Comparison of ENCODE assay signal across 1 cellular context in the genomic region with DNA sequence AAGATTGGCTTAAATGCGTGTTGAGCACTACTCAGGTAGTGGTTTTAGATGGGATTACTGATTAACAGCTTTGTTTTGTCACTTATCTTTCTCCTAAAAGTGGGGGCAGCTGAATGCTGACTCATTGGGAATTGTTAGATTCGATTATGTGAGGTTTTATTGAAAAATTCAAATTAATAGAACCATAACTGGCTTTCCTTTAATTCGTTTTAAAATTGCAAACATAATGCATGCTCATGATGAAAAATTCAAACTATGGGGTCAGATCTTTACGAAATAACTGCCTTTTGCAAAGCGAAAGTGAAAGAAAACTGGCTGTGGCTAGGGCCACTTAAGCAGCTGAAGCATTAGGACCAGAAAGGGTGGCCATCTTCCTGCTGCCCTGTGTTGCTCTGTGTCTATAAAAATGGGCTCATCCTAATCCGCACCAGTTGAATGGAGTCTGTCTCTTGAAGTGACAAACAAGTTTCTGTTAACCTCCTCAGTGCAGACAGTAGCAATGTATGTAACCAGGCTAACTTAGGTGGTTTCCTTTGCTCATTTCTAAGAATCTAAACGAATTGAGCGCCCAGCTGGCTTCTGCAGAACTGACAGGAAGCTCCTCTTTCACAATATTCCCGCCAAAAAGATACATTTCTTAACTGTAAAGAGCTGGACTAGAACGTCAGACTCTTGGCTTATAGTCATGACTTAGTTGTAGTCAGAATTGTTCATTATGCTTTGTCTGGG.
TF ChIP-seq lines count a peak whose summit lies in the region.

No MANE protein-coding gene starts in this region.

TF ChIP-seq in K562, 482 proteins besides CTCF, POLR2A, EP300 and RAD21 (continues in another document):
- TF ChIP-seq ZC3H8 (IDR thresholded peaks at IDR 0.05) (no peak), ELF2 (CRISPR knock-in tag; IDR thresholded peaks at IDR 0.05) (no peak), MTA1 (IDR thresholded peaks at IDR 0.05; ENCODE audit: borderline replicate concordance) (no peak), CSDE1 (IDR thresholded peaks at IDR 0.05) (no peak), ERF (CRISPR knock-in tag; IDR thresholded peaks at IDR 0.05) (no peak), ZBTB7A (IDR thresholded peaks at IDR 0.05; ENCODE audit: borderline replicate concordance, control insufficient read depth, low read depth, low read length) (no peak), ZNF644 (tag; IDR thresholded peaks at IDR 0.05; ENCODE audit: low read depth) (peak; percentile 46; the same call in 1 of the 2 replicates), RBM15 (IDR thresholded peaks at IDR 0.05; ENCODE audit: insufficient read depth, low read length) (no peak), NRF1 (conservative IDR thresholded peaks at IDR 0.05 in 1 of 2, IDR thresholded peaks at IDR 0.05 in 1 of 2) (no peak), RCOR1 (IDR thresholded peaks at IDR 0.05; ENCODE audit: borderline replicate concordance in 1 of 2, low read depth in 2 of 2, low read length in 2 of 2) (no peak), SPI1 (IDR thresholded peaks at IDR 0.05; ENCODE audit: borderline replicate concordance, low read depth, low read length) (no peak), CBX3 (IDR thresholded peaks at IDR 0.05; ENCODE audit: borderline replicate concordance in 1 of 2, low read length in 2 of 2) (peak in 1 of 2 experiments; percentile 12; a peak in 1 of 3 replicates), CCAR2 (IDR thresholded peaks at IDR 0.05; ENCODE audit: low read depth, low read length) (no peak), CBX8 (IDR thresholded peaks at IDR 0.05; ENCODE audit: borderline replicate concordance, extremely low read depth, low read depth, low read length, poor library complexity, severe bottlenecking) (no peak), POLR2H (tag; IDR thresholded peaks at IDR 0.05; ENCODE audit: low read depth) (0 out of 2 replicates have a peak, but pooled peaks have one; percentile 35), XRCC4 (IDR thresholded peaks at IDR 0.05; ENCODE audit: extremely low read depth, insufficient read depth, insufficient read length) (no peak), ZNF830 (CRISPR knock-in tag; IDR thresholded peaks at IDR 0.05) (no peak), SAP30 (IDR thresholded peaks at IDR 0.05; ENCODE audit: borderline replicate concordance, insufficient read depth, low read depth, low read length, poor library complexity, severe bottlenecking) (no peak), GATAD2B (IDR thresholded peaks at IDR 0.05; ENCODE audit: borderline replicate concordance) (no peak), ZNF184 (CRISPR knock-in tag; IDR thresholded peaks at IDR 0.05) (no peak), COPS2 (conservative IDR thresholded peaks at IDR 0.05) (no peak), EHMT2 (IDR thresholded peaks at IDR 0.05) (no peak)
- TF ChIP-seq, protein P1, sequence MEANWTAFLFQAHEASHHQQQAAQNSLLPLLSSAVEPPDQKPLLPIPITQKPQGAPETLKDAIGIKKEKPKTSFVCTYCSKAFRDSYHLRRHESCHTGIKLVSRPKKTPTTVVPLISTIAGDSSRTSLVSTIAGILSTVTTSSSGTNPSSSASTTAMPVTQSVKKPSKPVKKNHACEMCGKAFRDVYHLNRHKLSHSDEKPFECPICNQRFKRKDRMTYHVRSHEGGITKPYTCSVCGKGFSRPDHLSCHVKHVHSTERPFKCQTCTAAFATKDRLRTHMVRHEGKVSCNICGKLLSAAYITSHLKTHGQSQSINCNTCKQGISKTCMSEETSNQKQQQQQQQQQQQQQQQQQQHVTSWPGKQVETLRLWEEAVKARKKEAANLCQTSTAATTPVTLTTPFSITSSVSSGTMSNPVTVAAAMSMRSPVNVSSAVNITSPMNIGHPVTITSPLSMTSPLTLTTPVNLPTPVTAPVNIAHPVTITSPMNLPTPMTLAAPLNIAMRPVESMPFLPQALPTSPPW (CRISPR knock-in tag; IDR thresholded peaks at IDR 0.05): peak; percentile 45; the same call in 1 of the 2 replicates
- TF ChIP-seq, protein P2, sequence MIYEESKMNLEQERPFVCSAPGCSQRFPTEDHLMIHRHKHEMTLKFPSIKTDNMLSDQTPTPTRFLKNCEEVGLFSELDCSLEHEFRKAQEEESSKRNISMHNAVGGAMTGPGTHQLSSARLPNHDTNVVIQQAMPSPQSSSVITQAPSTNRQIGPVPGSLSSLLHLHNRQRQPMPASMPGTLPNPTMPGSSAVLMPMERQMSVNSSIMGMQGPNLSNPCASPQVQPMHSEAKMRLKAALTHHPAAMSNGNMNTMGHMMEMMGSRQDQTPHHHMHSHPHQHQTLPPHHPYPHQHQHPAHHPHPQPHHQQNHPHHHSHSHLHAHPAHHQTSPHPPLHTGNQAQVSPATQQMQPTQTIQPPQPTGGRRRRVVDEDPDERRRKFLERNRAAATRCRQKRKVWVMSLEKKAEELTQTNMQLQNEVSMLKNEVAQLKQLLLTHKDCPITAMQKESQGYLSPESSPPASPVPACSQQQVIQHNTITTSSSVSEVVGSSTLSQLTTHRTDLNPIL (CRISPR knock-in tag; IDR thresholded peaks at IDR 0.05): no peak
- TF ChIP-seq, protein P3, sequence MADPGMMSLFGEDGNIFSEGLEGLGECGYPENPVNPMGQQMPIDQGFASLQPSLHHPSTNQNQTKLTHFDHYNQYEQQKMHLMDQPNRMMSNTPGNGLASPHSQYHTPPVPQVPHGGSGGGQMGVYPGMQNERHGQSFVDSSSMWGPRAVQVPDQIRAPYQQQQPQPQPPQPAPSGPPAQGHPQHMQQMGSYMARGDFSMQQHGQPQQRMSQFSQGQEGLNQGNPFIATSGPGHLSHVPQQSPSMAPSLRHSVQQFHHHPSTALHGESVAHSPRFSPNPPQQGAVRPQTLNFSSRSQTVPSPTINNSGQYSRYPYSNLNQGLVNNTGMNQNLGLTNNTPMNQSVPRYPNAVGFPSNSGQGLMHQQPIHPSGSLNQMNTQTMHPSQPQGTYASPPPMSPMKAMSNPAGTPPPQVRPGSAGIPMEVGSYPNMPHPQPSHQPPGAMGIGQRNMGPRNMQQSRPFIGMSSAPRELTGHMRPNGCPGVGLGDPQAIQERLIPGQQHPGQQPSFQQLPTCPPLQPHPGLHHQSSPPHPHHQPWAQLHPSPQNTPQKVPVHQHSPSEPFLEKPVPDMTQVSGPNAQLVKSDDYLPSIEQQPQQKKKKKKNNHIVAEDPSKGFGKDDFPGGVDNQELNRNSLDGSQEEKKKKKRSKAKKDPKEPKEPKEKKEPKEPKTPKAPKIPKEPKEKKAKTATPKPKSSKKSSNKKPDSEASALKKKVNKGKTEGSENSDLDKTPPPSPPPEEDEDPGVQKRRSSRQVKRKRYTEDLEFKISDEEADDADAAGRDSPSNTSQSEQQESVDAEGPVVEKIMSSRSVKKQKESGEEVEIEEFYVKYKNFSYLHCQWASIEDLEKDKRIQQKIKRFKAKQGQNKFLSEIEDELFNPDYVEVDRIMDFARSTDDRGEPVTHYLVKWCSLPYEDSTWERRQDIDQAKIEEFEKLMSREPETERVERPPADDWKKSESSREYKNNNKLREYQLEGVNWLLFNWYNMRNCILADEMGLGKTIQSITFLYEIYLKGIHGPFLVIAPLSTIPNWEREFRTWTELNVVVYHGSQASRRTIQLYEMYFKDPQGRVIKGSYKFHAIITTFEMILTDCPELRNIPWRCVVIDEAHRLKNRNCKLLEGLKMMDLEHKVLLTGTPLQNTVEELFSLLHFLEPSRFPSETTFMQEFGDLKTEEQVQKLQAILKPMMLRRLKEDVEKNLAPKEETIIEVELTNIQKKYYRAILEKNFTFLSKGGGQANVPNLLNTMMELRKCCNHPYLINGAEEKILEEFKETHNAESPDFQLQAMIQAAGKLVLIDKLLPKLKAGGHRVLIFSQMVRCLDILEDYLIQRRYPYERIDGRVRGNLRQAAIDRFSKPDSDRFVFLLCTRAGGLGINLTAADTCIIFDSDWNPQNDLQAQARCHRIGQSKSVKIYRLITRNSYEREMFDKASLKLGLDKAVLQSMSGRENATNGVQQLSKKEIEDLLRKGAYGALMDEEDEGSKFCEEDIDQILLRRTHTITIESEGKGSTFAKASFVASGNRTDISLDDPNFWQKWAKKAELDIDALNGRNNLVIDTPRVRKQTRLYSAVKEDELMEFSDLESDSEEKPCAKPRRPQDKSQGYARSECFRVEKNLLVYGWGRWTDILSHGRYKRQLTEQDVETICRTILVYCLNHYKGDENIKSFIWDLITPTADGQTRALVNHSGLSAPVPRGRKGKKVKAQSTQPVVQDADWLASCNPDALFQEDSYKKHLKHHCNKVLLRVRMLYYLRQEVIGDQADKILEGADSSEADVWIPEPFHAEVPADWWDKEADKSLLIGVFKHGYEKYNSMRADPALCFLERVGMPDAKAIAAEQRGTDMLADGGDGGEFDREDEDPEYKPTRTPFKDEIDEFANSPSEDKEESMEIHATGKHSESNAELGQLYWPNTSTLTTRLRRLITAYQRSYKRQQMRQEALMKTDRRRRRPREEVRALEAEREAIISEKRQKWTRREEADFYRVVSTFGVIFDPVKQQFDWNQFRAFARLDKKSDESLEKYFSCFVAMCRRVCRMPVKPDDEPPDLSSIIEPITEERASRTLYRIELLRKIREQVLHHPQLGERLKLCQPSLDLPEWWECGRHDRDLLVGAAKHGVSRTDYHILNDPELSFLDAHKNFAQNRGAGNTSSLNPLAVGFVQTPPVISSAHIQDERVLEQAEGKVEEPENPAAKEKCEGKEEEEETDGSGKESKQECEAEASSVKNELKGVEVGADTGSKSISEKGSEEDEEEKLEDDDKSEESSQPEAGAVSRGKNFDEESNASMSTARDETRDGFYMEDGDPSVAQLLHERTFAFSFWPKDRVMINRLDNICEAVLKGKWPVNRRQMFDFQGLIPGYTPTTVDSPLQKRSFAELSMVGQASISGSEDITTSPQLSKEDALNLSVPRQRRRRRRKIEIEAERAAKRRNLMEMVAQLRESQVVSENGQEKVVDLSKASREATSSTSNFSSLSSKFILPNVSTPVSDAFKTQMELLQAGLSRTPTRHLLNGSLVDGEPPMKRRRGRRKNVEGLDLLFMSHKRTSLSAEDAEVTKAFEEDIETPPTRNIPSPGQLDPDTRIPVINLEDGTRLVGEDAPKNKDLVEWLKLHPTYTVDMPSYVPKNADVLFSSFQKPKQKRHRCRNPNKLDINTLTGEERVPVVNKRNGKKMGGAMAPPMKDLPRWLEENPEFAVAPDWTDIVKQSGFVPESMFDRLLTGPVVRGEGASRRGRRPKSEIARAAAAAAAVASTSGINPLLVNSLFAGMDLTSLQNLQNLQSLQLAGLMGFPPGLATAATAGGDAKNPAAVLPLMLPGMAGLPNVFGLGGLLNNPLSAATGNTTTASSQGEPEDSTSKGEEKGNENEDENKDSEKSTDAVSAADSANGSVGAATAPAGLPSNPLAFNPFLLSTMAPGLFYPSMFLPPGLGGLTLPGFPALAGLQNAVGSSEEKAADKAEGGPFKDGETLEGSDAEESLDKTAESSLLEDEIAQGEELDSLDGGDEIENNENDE (IDR thresholded peaks at IDR 0.05; ENCODE audit: low read depth, low read length): no peak
- TF ChIP-seq, protein P4, sequence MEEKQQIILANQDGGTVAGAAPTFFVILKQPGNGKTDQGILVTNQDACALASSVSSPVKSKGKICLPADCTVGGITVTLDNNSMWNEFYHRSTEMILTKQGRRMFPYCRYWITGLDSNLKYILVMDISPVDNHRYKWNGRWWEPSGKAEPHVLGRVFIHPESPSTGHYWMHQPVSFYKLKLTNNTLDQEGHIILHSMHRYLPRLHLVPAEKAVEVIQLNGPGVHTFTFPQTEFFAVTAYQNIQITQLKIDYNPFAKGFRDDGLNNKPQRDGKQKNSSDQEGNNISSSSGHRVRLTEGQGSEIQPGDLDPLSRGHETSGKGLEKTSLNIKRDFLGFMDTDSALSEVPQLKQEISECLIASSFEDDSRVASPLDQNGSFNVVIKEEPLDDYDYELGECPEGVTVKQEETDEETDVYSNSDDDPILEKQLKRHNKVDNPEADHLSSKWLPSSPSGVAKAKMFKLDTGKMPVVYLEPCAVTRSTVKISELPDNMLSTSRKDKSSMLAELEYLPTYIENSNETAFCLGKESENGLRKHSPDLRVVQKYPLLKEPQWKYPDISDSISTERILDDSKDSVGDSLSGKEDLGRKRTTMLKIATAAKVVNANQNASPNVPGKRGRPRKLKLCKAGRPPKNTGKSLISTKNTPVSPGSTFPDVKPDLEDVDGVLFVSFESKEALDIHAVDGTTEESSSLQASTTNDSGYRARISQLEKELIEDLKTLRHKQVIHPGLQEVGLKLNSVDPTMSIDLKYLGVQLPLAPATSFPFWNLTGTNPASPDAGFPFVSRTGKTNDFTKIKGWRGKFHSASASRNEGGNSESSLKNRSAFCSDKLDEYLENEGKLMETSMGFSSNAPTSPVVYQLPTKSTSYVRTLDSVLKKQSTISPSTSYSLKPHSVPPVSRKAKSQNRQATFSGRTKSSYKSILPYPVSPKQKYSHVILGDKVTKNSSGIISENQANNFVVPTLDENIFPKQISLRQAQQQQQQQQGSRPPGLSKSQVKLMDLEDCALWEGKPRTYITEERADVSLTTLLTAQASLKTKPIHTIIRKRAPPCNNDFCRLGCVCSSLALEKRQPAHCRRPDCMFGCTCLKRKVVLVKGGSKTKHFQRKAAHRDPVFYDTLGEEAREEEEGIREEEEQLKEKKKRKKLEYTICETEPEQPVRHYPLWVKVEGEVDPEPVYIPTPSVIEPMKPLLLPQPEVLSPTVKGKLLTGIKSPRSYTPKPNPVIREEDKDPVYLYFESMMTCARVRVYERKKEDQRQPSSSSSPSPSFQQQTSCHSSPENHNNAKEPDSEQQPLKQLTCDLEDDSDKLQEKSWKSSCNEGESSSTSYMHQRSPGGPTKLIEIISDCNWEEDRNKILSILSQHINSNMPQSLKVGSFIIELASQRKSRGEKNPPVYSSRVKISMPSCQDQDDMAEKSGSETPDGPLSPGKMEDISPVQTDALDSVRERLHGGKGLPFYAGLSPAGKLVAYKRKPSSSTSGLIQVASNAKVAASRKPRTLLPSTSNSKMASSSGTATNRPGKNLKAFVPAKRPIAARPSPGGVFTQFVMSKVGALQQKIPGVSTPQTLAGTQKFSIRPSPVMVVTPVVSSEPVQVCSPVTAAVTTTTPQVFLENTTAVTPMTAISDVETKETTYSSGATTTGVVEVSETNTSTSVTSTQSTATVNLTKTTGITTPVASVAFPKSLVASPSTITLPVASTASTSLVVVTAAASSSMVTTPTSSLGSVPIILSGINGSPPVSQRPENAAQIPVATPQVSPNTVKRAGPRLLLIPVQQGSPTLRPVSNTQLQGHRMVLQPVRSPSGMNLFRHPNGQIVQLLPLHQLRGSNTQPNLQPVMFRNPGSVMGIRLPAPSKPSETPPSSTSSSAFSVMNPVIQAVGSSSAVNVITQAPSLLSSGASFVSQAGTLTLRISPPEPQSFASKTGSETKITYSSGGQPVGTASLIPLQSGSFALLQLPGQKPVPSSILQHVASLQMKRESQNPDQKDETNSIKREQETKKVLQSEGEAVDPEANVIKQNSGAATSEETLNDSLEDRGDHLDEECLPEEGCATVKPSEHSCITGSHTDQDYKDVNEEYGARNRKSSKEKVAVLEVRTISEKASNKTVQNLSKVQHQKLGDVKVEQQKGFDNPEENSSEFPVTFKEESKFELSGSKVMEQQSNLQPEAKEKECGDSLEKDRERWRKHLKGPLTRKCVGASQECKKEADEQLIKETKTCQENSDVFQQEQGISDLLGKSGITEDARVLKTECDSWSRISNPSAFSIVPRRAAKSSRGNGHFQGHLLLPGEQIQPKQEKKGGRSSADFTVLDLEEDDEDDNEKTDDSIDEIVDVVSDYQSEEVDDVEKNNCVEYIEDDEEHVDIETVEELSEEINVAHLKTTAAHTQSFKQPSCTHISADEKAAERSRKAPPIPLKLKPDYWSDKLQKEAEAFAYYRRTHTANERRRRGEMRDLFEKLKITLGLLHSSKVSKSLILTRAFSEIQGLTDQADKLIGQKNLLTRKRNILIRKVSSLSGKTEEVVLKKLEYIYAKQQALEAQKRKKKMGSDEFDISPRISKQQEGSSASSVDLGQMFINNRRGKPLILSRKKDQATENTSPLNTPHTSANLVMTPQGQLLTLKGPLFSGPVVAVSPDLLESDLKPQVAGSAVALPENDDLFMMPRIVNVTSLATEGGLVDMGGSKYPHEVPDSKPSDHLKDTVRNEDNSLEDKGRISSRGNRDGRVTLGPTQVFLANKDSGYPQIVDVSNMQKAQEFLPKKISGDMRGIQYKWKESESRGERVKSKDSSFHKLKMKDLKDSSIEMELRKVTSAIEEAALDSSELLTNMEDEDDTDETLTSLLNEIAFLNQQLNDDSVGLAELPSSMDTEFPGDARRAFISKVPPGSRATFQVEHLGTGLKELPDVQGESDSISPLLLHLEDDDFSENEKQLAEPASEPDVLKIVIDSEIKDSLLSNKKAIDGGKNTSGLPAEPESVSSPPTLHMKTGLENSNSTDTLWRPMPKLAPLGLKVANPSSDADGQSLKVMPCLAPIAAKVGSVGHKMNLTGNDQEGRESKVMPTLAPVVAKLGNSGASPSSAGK (IDR thresholded peaks at IDR 0.05): no peak; the same call in 1 of the 2 replicates
